In the genomic region with DNA sequence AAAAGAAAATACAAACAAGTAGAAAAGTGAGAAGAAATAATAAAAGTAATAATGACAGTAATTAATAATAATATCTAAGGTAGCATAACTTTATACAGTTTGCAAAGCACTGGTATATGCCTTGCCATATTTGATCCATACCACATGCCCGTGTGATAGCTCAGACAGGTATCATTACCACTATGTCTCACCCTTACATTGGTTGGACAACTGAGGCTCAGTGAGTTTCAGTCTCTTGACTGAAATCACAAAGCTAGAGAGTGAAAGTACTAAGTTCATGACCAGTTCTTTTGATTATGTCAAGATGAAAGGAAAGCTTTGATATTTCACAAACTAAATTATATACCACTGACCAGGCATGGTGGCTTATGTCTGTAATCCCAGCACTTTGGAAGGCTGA, we compare ENCODE assay signal across 26 cellular contexts.
"Had no signal": no experiment of that assay in that cellular context is flagged by ENCODE, and none has a peak within 500 bp of the region (broad histone marks: within the 10 kb centered on the region; RNA-seq: fewer than 3 reads in every experiment).

No MANE protein-coding gene starts in this region.

- H3K27me3 ChIP-seq: esophagus squamous epithelium, left lung, neutrophil, right atrium auricular region, stomach, thyroid gland had no signal

- H3K4me1 ChIP-seq: esophagus squamous epithelium, left lung, parathyroid adenoma, right atrium auricular region, stomach, thyroid gland had no signal

- H3K27ac ChIP-seq: esophagus squamous epithelium, left lung, neutrophil, parathyroid adenoma, right atrium auricular region, stomach, thyroid gland had no signal

- H2AFZ ChIP-seq: parathyroid adenoma had no signal

- DNase-seq: cortex of kidney; effector memory CD8-positive, alpha-beta T cell; erythroblast; esophagus squamous epithelium; foreskin melanocyte; kidney; left cardiac atrium; left lung; mesenchymal stem cell; mucosa of descending colon; naive B cell; stimulated activated CD4-positive, alpha-beta T cell treated with anti-CD3 and anti-CD28 coated beads, Interleukin-12 subunit alpha, Interleukin-12 subunit beta, amount 100 ng/mL, for 4 hours; stimulated activated CD4-positive, alpha-beta T cell treated with anti-CD3 and anti-CD28 coated beads, Interleukin-1b, Interleukin-23, amount 100 ng/mL, for 48 hours; stimulated activated CD4-positive, alpha-beta T cell treated with anti-CD3 and anti-CD28 coated beads, Interleukin-4, amount 100 ng/mL, for 24 hours; stimulated activated naive CD4-positive, alpha-beta T cell treated with Interleukin-2 at 50 U/mL for 16 hours; stomach; thyroid gland; trophoblast cell had no signal

- H3K79me2 ChIP-seq: parathyroid adenoma had no signal

- H3K4me2 ChIP-seq: smooth muscle cell had no signal

- H3K9me3 ChIP-seq: esophagus squamous epithelium, left lung, mucosa of descending colon, neutrophil, right atrium auricular region, stomach, thyroid gland had no signal

- ATAC-seq: effector memory CD8-positive, alpha-beta T cell; left cardiac atrium; left lung; mucosa of descending colon; natural killer cell treated with Interleukin-12 subunit alpha and Interleukin-12 subunit beta and Interleukin-15 and Interleukin-18, amount 100 ng/mL, for 72 hours; sciatic nerve; stimulated activated effector memory CD8-positive, alpha-beta T cell treated with anti-CD3 and anti-CD28 coated beads, Interleukin-12 subunit alpha, Interleukin-12 subunit beta, amount 100 ng/mL, for 72 hours had no signal

- H3K9ac ChIP-seq: parathyroid adenoma had no signal

- H3K36me3 ChIP-seq: esophagus squamous epithelium, left lung, neutrophil, right atrium auricular region, stomach, thyroid gland had no signal

- H3K4me3 ChIP-seq: esophagus squamous epithelium, left lung, mucosa of descending colon, right atrium auricular region, smooth muscle cell, stomach, thyroid gland had no signal

- FAIRE-seq: endometrium, kidney had no signal
